ENCODE assay signal across 16 cellular contexts in the genomic region with DNA sequence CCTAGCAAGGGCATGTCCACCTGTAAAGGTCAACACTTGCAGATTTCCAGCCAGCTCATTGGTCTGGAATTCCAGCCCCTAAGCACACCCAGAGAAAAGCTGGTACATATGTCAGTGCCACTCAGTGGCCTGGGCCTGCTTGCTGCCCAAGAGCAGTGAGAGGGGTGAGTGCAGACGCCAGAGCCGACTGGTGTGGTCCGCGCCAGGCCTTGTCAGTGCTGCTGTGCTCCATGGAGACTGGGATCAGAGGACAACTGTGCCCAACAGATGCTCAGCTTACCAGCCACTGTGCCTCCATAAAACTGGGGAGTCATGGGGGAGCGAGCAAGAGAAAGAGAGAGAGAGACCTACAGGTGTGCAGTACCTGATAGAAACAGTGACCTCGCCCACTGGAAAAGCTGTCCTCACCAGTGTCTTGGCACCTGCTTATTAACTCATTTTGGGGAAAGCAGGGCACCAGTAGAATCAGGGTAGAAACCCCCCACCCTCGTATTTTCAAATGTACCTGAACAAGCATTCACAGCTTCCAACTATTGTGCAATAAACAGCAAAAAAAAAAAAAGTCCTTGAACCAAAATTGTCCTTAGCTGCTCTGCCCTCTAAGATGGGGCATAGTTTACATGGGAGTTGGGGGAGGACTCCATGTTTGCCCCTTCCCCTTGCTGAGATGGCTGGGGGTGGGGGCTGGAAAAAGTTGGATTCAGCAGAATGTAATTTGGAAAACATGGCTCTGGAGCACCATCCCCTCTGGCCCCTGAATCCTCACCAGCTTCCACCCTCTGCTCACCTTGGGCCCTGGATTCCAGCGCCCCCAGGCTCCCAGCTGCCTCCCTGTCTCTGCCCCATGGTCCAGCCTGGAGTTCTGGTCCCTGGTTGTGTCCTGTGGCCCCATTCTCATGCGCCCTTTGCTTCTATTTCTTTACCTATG. TPM values are rescaled to one million over a fixed set of nuclear protein-coding genes. Genes with fewer than 3 reads are reported as not detected.
DNase-seq lines count a peak whose midpoint lies in the region; ATAC-seq and TF ChIP-seq lines count a peak whose summit lies in the region.
"Had no signal": no experiment of that assay in that cellular context is flagged by ENCODE, and none has a peak within 500 bp of the region (broad histone marks: within the 10 kb centered on the region; RNA-seq: fewer than 3 reads in every experiment).

No MANE protein-coding gene starts in this region.

- peaks cover 62% of the 10 kb centered on the region for H3K36me3 Mint-ChIP-seq in T-helper 2 cell treated with Interferon-gamma antibody and Interleukin-4, amounts not matched to agents 5 μg/mL and 100 μg/mL, for 36 hours (ENCODE audit: low read depth)
- peaks cover 64% of the 10 kb centered on the region for H3K36me3 Mint-ChIP-seq in activated T-helper 2 cell treated with anti-CD3 and anti-CD28 coated beads, Interferon-gamma antibody, Interleukin-2, Interleukin-4, amounts not matched to agents 10 μg/mL and 5 μg/mL and 100 μg/mL, durations not matched to agents 14 hours and 24 hours and 36 hours (ENCODE audit: low read depth)
- peaks cover 17% of the 10 kb centered on the region for H3K36me3 Mint-ChIP-seq in natural killer cell treated with Interleukin-12 subunit alpha and Interleukin-12 subunit beta and Interleukin-15 and Interleukin-18, amount 100 ng/mL, for 72 hours

- no peak overlapping the region for H3K4me3 ChIP-seq in HCT116 (replicated peaks in 1 of 2; ENCODE audit: low read depth in 1 of 2, low read length in 2 of 2)

- peak overlapping the region; percentile 97 for H3K4me3 Mint-ChIP-seq in T-helper 2 cell treated with Interferon-gamma antibody and Interleukin-4, amounts not matched to agents 5 μg/mL and 100 μg/mL, for 36 hours
- peak overlapping the region; percentile 91 for H3K4me3 Mint-ChIP-seq in activated T-helper 2 cell treated with anti-CD3 and anti-CD28 coated beads, Interferon-gamma antibody, Interleukin-2, Interleukin-4, amounts not matched to agents 10 μg/mL and 5 μg/mL and 100 μg/mL, durations not matched to agents 14 hours and 24 hours and 36 hours (ENCODE audit: low read depth)
- peak overlapping the region; percentile 97 for H3K4me3 Mint-ChIP-seq in natural killer cell treated with Interleukin-12 subunit alpha and Interleukin-12 subunit beta and Interleukin-15 and Interleukin-18, amount 100 ng/mL, for 72 hours

- H3K4me1 ChIP-seq in HCT116 (ENCODE audit: control insufficient read depth in 1 of 2, insufficient read depth in 2 of 2, low read length in 2 of 2) = peaks cover 3 to 37% of the 10 kb centered on the region in 2 experiments; a peak in 3 of 4 replicates

- no peak overlapping the region for H3K27ac ChIP-seq in HCT116 (ENCODE audit: low read depth, low read length)
- H3K27ac ChIP-seq: SJCRH30 had no signal

- H3K27me3 Mint-ChIP-seq in T-helper 2 cell treated with Interferon-gamma antibody and Interleukin-4, amounts not matched to agents 5 μg/mL and 100 μg/mL, for 36 hours (ENCODE audit: low read depth) = no peaks in the 10 kb centered on the region
- no peaks in the 10 kb centered on the region for H3K27me3 Mint-ChIP-seq in activated T-helper 2 cell treated with anti-CD3 and anti-CD28 coated beads, Interferon-gamma antibody, Interleukin-2, Interleukin-4, amounts not matched to agents 10 μg/mL and 5 μg/mL and 100 μg/mL, durations not matched to agents 14 hours and 24 hours and 36 hours (ENCODE audit: low read depth)
- no peaks in the 10 kb centered on the region for H3K27me3 Mint-ChIP-seq in natural killer cell treated with Interleukin-12 subunit alpha and Interleukin-12 subunit beta and Interleukin-15 and Interleukin-18, amount 100 ng/mL, for 72 hours

- TF ChIP-seq RAD21 in HCT116 (IDR thresholded peaks at IDR 0.05; ENCODE audit: low read depth) = no peak

- peak overlapping the region; percentile 79 for H3K27ac Mint-ChIP-seq in T-helper 2 cell treated with Interferon-gamma antibody and Interleukin-4, amounts not matched to agents 5 μg/mL and 100 μg/mL, for 36 hours
- H3K27ac Mint-ChIP-seq in activated T-helper 2 cell treated with anti-CD3 and anti-CD28 coated beads, Interferon-gamma antibody, Interleukin-2, Interleukin-4, amounts not matched to agents 10 μg/mL and 5 μg/mL and 100 μg/mL, durations not matched to agents 14 hours and 24 hours and 36 hours = peak overlapping the region; percentile 92
- peak overlapping the region; percentile 99 to 100 for H3K27ac Mint-ChIP-seq in natural killer cell treated with Interleukin-12 subunit alpha and Interleukin-12 subunit beta and Interleukin-15 and Interleukin-18, amount 100 ng/mL, for 72 hours

- no peaks in the 10 kb centered on the region for H3K36me3 ChIP-seq in HCT116 (ENCODE audit: control insufficient read depth in 1 of 2, insufficient read depth in 2 of 2, low read length in 2 of 2)
- H3K36me3 ChIP-seq: esophagus muscularis mucosa, SJCRH30, suprapubic skin had no signal

- POLR2A ChIA-PET in HCT116 (lab: Charles Lee) = no interaction called here

- H3K4me1 Mint-ChIP-seq in T-helper 2 cell treated with Interferon-gamma antibody and Interleukin-4, amounts not matched to agents 5 μg/mL and 100 μg/mL, for 36 hours (ENCODE audit: low read depth) = peaks cover 63% of the 10 kb centered on the region
- H3K4me1 Mint-ChIP-seq in activated T-helper 2 cell treated with anti-CD3 and anti-CD28 coated beads, Interferon-gamma antibody, Interleukin-2, Interleukin-4, amounts not matched to agents 10 μg/mL and 5 μg/mL and 100 μg/mL, durations not matched to agents 14 hours and 24 hours and 36 hours (ENCODE audit: low read depth) = peaks cover 68% of the 10 kb centered on the region
- peaks cover 54 to 62% of the 10 kb centered on the region in 2 donors for H3K4me1 Mint-ChIP-seq in natural killer cell treated with Interleukin-12 subunit alpha and Interleukin-12 subunit beta and Interleukin-15 and Interleukin-18, amount 100 ng/mL, for 72 hours (ENCODE audit: low read depth in 2 of 2)

- no TSS peak for BruUV-seq in HCT116 (replicated peaks; lab: Mats Ljungman, UMichigan)

- intact Hi-C loops in HCT116 (cut with micrococcal nuclease) = no loop called here
- intact Hi-C loops in activated T-helper 2 cell treated with anti-CD3 and anti-CD28 coated beads, Interferon-gamma antibody, Interleukin-2, Interleukin-4, amounts not matched to agents 10 μg/mL and 5 μg/mL and 100 μg/mL, durations not matched to agents 14 hours and 24 hours and 36 hours (cut with micrococcal nuclease) = loop anchor here (5.0 kb wide), 1 partner anchor 98 kb away; the partner anchor contains the start of gene SP140

- no peaks in the 10 kb centered on the region for H4K20me1 ChIP-seq in HCT116 (ENCODE audit: insufficient read depth)

- H3K9me3 ChIP-seq in HCT116 (ENCODE audit: control insufficient read depth in 1 of 2, insufficient read depth in 1 of 2, low read depth in 1 of 2, low read length in 2 of 2) = no peaks in the 10 kb centered on the region
- H3K9me3 ChIP-seq: psoas muscle, suprapubic skin had no signal

- H3K79me2 ChIP-seq in HCT116 (ENCODE audit: insufficient read depth, low read length) = peaks cover 22% of the 10 kb centered on the region

- no peak overlapping the region for H3K9ac ChIP-seq in HCT116 (ENCODE audit: low read length)

- H2AFZ ChIP-seq in HCT116 (ENCODE audit: low read depth, low read length, poor library complexity, severe bottlenecking) = no peak overlapping the region

- no peak for ATAC-seq in HCT116
- ATAC-seq in natural killer cell treated with Interleukin-12 subunit alpha and Interleukin-12 subunit beta and Interleukin-15 and Interleukin-18, amount 100 ng/mL, for 72 hours = no peak
- ATAC-seq in GM21576 (IDR thresholded peaks at IDR 0.05; ENCODE audit: unreplicated experiment) = no peak
- ATAC-seq in HG03039 (IDR thresholded peaks at IDR 0.05; ENCODE audit: unreplicated experiment) = no peak
- no peak for ATAC-seq in HG03095 (IDR thresholded peaks at IDR 0.05; ENCODE audit: unreplicated experiment)

- no peak for DNase-seq in T-helper 2 cell treated with Interferon-gamma antibody and Interleukin-4, amounts not matched to agents 5 μg/mL and 100 μg/mL, for 36 hours (ENCODE audit: low spot score)
- no peak for DNase-seq in T-helper 2 cell
- DNase-seq in HCT116 (ENCODE audit: low read depth, low spot score) = no peak
- DNase-seq in activated T-helper 2 cell treated with anti-CD3 and anti-CD28 coated beads, Interferon-gamma antibody, Interleukin-2, Interleukin-4, amounts not matched to agents 10 μg/mL and 5 μg/mL and 100 μg/mL, durations not matched to agents 14 hours and 24 hours and 36 hours (ENCODE audit: low spot score) = no peak
- DNase-seq in natural killer cell treated with Interleukin-12 subunit alpha and Interleukin-12 subunit beta and Interleukin-15 and Interleukin-18, amount 100 ng/mL, for 72 hours (ENCODE audit: low spot score) = no peak
- DNase-seq: GF-D8, heart left ventricle, NCI-H1694, NCI-H446, psoas muscle had no signal

- RAD21 ChIA-PET in HCT116 (lab: Charles Lee; ENCODE audit: low non-redundant PET in 1 of 2, low total read pairs in 2 of 2, uncharacterized antibody in 2 of 2, unreplicated experiment in 2 of 2) = no interaction called here

- TF ChIP-seq POLR2A in HCT116 (IDR thresholded peaks at IDR 0.05; ENCODE audit: borderline replicate concordance, extremely low read depth, insufficient read depth, insufficient read length) = no peak

- TF ChIP-seq CTCF in HCT116 (IDR thresholded peaks at IDR 0.05 in 2 of 3, conservative IDR thresholded peaks at IDR 0.05 in 1 of 3; ENCODE audit: borderline replicate concordance in 1 of 3, insufficient read depth in 1 of 3, low read depth in 2 of 3, low read length in 2 of 3) = no peak

- H3K4me2 ChIP-seq in HCT116 (ENCODE audit: low read length) = 0 out of 2 replicates have a peak overlapping the region, but pooled peaks have one; percentile 2

- H3K9me2 ChIP-seq in HCT116 (ENCODE audit: insufficient read depth) = no peaks in the 10 kb centered on the region

- CTCF ChIA-PET in HCT116 (lab: Charles Lee) = no interaction called here

- H3K9me3 Mint-ChIP-seq in T-helper 2 cell treated with Interferon-gamma antibody and Interleukin-4, amounts not matched to agents 5 μg/mL and 100 μg/mL, for 36 hours = peaks cover 11% of the 10 kb centered on the region
- peaks cover 9% of the 10 kb centered on the region for H3K9me3 Mint-ChIP-seq in activated T-helper 2 cell treated with anti-CD3 and anti-CD28 coated beads, Interferon-gamma antibody, Interleukin-2, Interleukin-4, amounts not matched to agents 10 μg/mL and 5 μg/mL and 100 μg/mL, durations not matched to agents 14 hours and 24 hours and 36 hours
- H3K9me3 Mint-ChIP-seq in natural killer cell treated with Interleukin-12 subunit alpha and Interleukin-12 subunit beta and Interleukin-15 and Interleukin-18, amount 100 ng/mL, for 72 hours = no peaks in the 10 kb centered on the region

- H3K27me3 ChIP-seq in HCT116 (ENCODE audit: insufficient read depth, low read length) = no peaks in the 10 kb centered on the region
- H3K27me3 ChIP-seq: esophagus muscularis mucosa, heart left ventricle, SJCRH30, suprapubic skin had no signal

TF ChIP-seq in HCT116, 20 proteins besides CTCF, POLR2A, EP300 and RAD21 (continues in another document):
- no peak for TF ChIP-seq ZFX (IDR thresholded peaks at IDR 0.05)

RNA-seq across cellular contexts. Expression of gene SP140L, which starts 1.4 kb away (rescaled TPM):
- 28.9 TPM for total RNA-seq in HCT116 (2021; ENCODE audit: unreplicated experiment)
- polyA plus RNA-seq in HCT116 (2012) = 14.6 and 15.0 TPM in 2 replicates
- 55.7 and 59.1 TPM in 2 replicates for total RNA-seq in activated T-helper 2 cell treated with anti-CD3 and anti-CD28 coated beads, Interferon-gamma antibody, Interleukin-2, Interleukin-4, amounts not matched to agents 10 μg/mL and 5 μg/mL and 100 μg/mL, durations not matched to agents 14 hours and 24 hours and 36 hours
- total RNA-seq in natural killer cell treated with Interleukin-12 subunit alpha and Interleukin-12 subunit beta and Interleukin-15 and Interleukin-18, amount 100 ng/mL, for 72 hours = 10 to 100 TPM; 36.8 to 54.0 TPM
